In genomic region chr17:19006698-19007097, GRCh38 we compare ENCODE assay signal across 23 cellular contexts. TPM values are rescaled to one million over a fixed set of nuclear protein-coding genes. Genes with fewer than 3 reads are reported as not detected.
DNase-seq lines count a peak whose midpoint lies in the region; ATAC-seq, FAIRE-seq and TF ChIP-seq lines count a peak whose summit lies in the region.
"Had no signal": no experiment of that assay in that cellular context is flagged by ENCODE, and none has a peak within 500 bp of the region (broad histone marks: within the 10 kb centered on the region; RNA-seq: fewer than 3 reads in every experiment).

No MANE protein-coding gene starts in this region.

- peak overlapping the region; percentile 56 to 89 (median 82) for H3K27ac Mint-ChIP-seq in CD4-positive, CD25-positive, alpha-beta regulatory T cell
- H3K27ac Mint-ChIP-seq in WTC11 (no peak overlapping the region), HFFc6 (no peak overlapping the region)
- peak overlapping the region in 7 of 9 donors; percentile 26 to 92 (median 86) for H3K27ac Mint-ChIP-seq in naive thymus-derived CD4-positive, alpha-beta T cell

- no peaks in the 10 kb centered on the region for H3K9me3 Mint-ChIP-seq in CD4-positive, CD25-positive, alpha-beta regulatory T cell
- peaks cover 11% of the 10 kb centered on the region for H3K9me3 Mint-ChIP-seq in WTC11
- no peaks in the 10 kb centered on the region for H3K9me3 Mint-ChIP-seq in naive thymus-derived CD4-positive, alpha-beta T cell
- H3K9me3 Mint-ChIP-seq in HFFc6: no peaks in the 10 kb centered on the region

- no peaks in the 10 kb centered on the region for H3K27me3 Mint-ChIP-seq in CD4-positive, CD25-positive, alpha-beta regulatory T cell
- H3K27me3 Mint-ChIP-seq in WTC11 (ENCODE audit: low read depth): no peaks in the 10 kb centered on the region; the same call in 1 of the 2 replicates
- H3K27me3 Mint-ChIP-seq in naive thymus-derived CD4-positive, alpha-beta T cell: peaks cover 0 to 19% (median 0%) of the 10 kb centered on the region in 5 donors
- no peaks in the 10 kb centered on the region; the same call in 1 of the 2 replicates for H3K27me3 Mint-ChIP-seq in HFFc6 (ENCODE audit: insufficient read depth)

- CTCF ChIA-PET in A549 (lab: Yijun Ruan, JAX): interaction anchor here (4.0 to 13.6 kb wide), 2 partner anchors 9 to 45 kb away, joined by 14 to 110 read pairs; no protein-coding TSS in a partner anchor
- CTCF ChIA-PET in WTC11 (lab: Charles Lee): interaction anchor here (1.2 kb wide), 1 partner anchor 46 kb away, joined by 4 read pairs; no protein-coding TSS in a partner anchor
- CTCF ChIA-PET in naive thymus-derived CD4-positive, alpha-beta T cell (lab: Charles Lee): no interaction called here

- TF ChIP-seq POLR2A in A549 (IDR thresholded peaks at IDR 0.05; ENCODE audit: low read length): no peak

- no peak overlapping the region for H3K27ac ChIP-seq in A549
- no peak overlapping the region for H3K27ac ChIP-seq in CD4-positive, CD25-positive, alpha-beta regulatory T cell (ENCODE audit: insufficient read depth, low read length, poor library complexity, severe bottlenecking)
- H3K27ac ChIP-seq in naive thymus-derived CD4-positive, alpha-beta T cell (ENCODE audit: low read depth, low read length): no peak overlapping the region
- H3K27ac ChIP-seq: BLaER1, KMS-11, PC-9 had no signal

- TF ChIP-seq RAD21 in A549 (conservative IDR thresholded peaks at IDR 0.05 in 1 of 2, IDR thresholded peaks at IDR 0.05 in 1 of 2): no peak

- DNase-seq in A549 (ENCODE audit: low read depth in 1 of 2, low spot score in 1 of 2) (no peak), WTC11 (ENCODE audit: low spot score) (no peak), HFFc6 (no peak), ureter (ENCODE audit: low spot score) (no peak)
- DNase-seq in CD4-positive, CD25-positive, alpha-beta regulatory T cell: no peak
- DNase-seq in naive thymus-derived CD4-positive, alpha-beta T cell: no peak
- DNase-seq: DMS53, GDM1, NCI-H1092 treated with DMSO at 0.1 percent for 48 hours, NCI-H1436 treated with DMSO at 0.1 percent for 48 hours, NCI-H1930, NCI-H226, NCI-H510A treated with DMSO at 0.1 percent for 48 hours, NCI-H748 treated with DMSO at 0.1 percent for 48 hours, PC-9, RPMI8226, SIG-M5 had no signal

- H3K27me3 ChIP-seq in CD4-positive, CD25-positive, alpha-beta regulatory T cell (ENCODE audit: control insufficient read depth, insufficient read depth, low read length): no peaks in the 10 kb centered on the region
- H3K27me3 ChIP-seq in naive thymus-derived CD4-positive, alpha-beta T cell (ENCODE audit: control insufficient read depth in 2 of 2, insufficient read depth in 2 of 2, low read length in 2 of 2): no peaks in the 10 kb centered on the region

- H3K4me3 Mint-ChIP-seq in CD4-positive, CD25-positive, alpha-beta regulatory T cell: peak overlapping the region in 2 of 4 donors; percentile 53 to 68
- H3K4me3 Mint-ChIP-seq in WTC11 (no peak overlapping the region), HFFc6 (no peak overlapping the region)
- peak overlapping the region in 1 of 10 donors; percentile 79 for H3K4me3 Mint-ChIP-seq in naive thymus-derived CD4-positive, alpha-beta T cell

- intact Hi-C loops in naive thymus-derived CD4-positive, alpha-beta T cell (cut with micrococcal nuclease): loop anchor here in 1 of 2 donors (10.0 kb wide), 2 partner anchors 152 to 192 kb away; partner anchors contain the start of gene PRPSAP2

- no peak overlapping the region for H3K4me2 ChIP-seq in A549
- H3K4me2 ChIP-seq: BLaER1, KMS-11, PC-9 had no signal

- no peaks in the 10 kb centered on the region for H3K36me3 Mint-ChIP-seq in CD4-positive, CD25-positive, alpha-beta regulatory T cell
- H3K36me3 Mint-ChIP-seq in WTC11: peaks cover 8% of the 10 kb centered on the region; the same call in 1 of the 2 replicates
- H3K36me3 Mint-ChIP-seq in naive thymus-derived CD4-positive, alpha-beta T cell: no peaks in the 10 kb centered on the region
- H3K36me3 Mint-ChIP-seq in HFFc6 (ENCODE audit: low read depth): peaks cover 5% of the 10 kb centered on the region; the same call in 1 of the 2 replicates

- POLR2A ChIA-PET in A549 (lab: Yijun Ruan, JAX) (no interaction called here), WTC11 (lab: Charles Lee) (no interaction called here)
- POLR2A ChIA-PET in naive thymus-derived CD4-positive, alpha-beta T cell (lab: Charles Lee): no interaction called here

- TF ChIP-seq CTCF in A549 (IDR thresholded peaks at IDR 0.05) (no peak), WTC11 (IDR thresholded peaks at IDR 0.05) (no peak), HFFc6 (IDR thresholded peaks at IDR 0.05) (no peak)

- H3K4me3 ChIP-seq in A549: no peak overlapping the region
- H3K4me3 ChIP-seq in CD4-positive, CD25-positive, alpha-beta regulatory T cell (ENCODE audit: low read depth, low read length): no peak overlapping the region
- no peak overlapping the region for H3K4me3 ChIP-seq in naive thymus-derived CD4-positive, alpha-beta T cell (ENCODE audit: low read length)
- H3K4me3 ChIP-seq: BLaER1, PC-9 had no signal

- no peak for TF ChIP-seq EP300 in A549 (IDR thresholded peaks at IDR 0.05)

- H3K36me3 ChIP-seq in CD4-positive, CD25-positive, alpha-beta regulatory T cell (ENCODE audit: control insufficient read depth, insufficient read depth, low read length): no peaks in the 10 kb centered on the region
- no peaks in the 10 kb centered on the region for H3K36me3 ChIP-seq in naive thymus-derived CD4-positive, alpha-beta T cell (ENCODE audit: control insufficient read depth in 2 of 3, insufficient read depth in 3 of 3, low read length in 3 of 3)
- H3K36me3 ChIP-seq: BLaER1 had no signal

- H3K9me3 ChIP-seq in A549: peaks cover 8% of the 10 kb centered on the region; the same call in 2 of the 3 replicates
- H3K9me3 ChIP-seq in CD4-positive, CD25-positive, alpha-beta regulatory T cell (ENCODE audit: control insufficient read depth in 2 of 2, low read length in 2 of 2): no peaks in the 10 kb centered on the region
- H3K9me3 ChIP-seq in naive thymus-derived CD4-positive, alpha-beta T cell (ENCODE audit: control insufficient read depth in 2 of 3, low read length in 3 of 3): no peaks in the 10 kb centered on the region

- FAIRE-seq in A549 (lab: Jason Lieb, UNC): peak; percentile 72
- FAIRE-seq: D721Med, H54 had no signal

- H3K4me1 Mint-ChIP-seq in CD4-positive, CD25-positive, alpha-beta regulatory T cell: peaks cover 0 to 32% (median 20%) of the 10 kb centered on the region in 4 donors
- peaks cover 23% of the 10 kb centered on the region for H3K4me1 Mint-ChIP-seq in WTC11
- H3K4me1 Mint-ChIP-seq in naive thymus-derived CD4-positive, alpha-beta T cell: peaks cover 14 to 31% (median 19%) of the 10 kb centered on the region in 7 donors
- peaks cover 25% of the 10 kb centered on the region for H3K4me1 Mint-ChIP-seq in HFFc6 (ENCODE audit: low read depth)

- H3K4me1 ChIP-seq in A549: peaks cover 47% of the 10 kb centered on the region
- H3K4me1 ChIP-seq in CD4-positive, CD25-positive, alpha-beta regulatory T cell (ENCODE audit: control insufficient read depth, insufficient read depth, low read length, poor library complexity, severe bottlenecking): peaks cover 28% of the 10 kb centered on the region
- H3K4me1 ChIP-seq in naive thymus-derived CD4-positive, alpha-beta T cell (ENCODE audit: control insufficient read depth in 2 of 2, insufficient read depth in 2 of 2, low read length in 2 of 2): peaks cover 18 to 25% of the 10 kb centered on the region in 2 donors

- ATAC-seq in A549 (no peak), WTC11 (no peak), HG03342 (IDR thresholded peaks at IDR 0.05; ENCODE audit: unreplicated experiment) (no peak)
- ATAC-seq in CD4-positive, CD25-positive, alpha-beta regulatory T cell (ENCODE audit: low read depth in 2 of 2): no peak
- no peak for ATAC-seq in naive thymus-derived CD4-positive, alpha-beta T cell

RNA-seq across cellular contexts. Expression of gene FAM83G, which starts 2.1 kb away (rescaled TPM):
- polyA plus RNA-seq in A549 (2011; rRNA removed) (11.0 and 12.8 TPM in 2 replicates), A549 (2017; fragmentation: RNase III; extraction: RNeasy Plus Mini Kit Qiagen cat#74134 plus additional on column Dnase treatment) (19.8 to 22.0 TPM (median 20.5 TPM) in 3 replicates)
- polyA plus RNA-seq in A549 (2012; cell fraction: cytosol; rRNA removed): 11.1 and 15.8 TPM in 2 replicates
- 38.5 and 42.5 TPM in 2 replicates for polyA plus RNA-seq in A549 (2012; cell fraction: nucleus; rRNA removed)
- polyA minus RNA-seq in A549 (2011; rRNA and poly(A)+ RNA removed): 18.1 and 22.7 TPM in 2 replicates
- total RNA-seq in CD4-positive, CD25-positive, alpha-beta regulatory T cell: 10.7 TPM
- polyA plus RNA-seq in CD4-positive, CD25-positive, alpha-beta regulatory T cell: 1 to 10 TPM; 3.7 to 6.2 (median 5.3) TPM
- total RNA-seq in WTC11 (2021) (26.6 to 31.4 TPM (median 27.7 TPM) in 3 replicates), ureter (8.3 TPM)
- total RNA-seq in naive thymus-derived CD4-positive, alpha-beta T cell: 1 to 10 TPM; 3.9 to 9.1 (median 6.9) TPM
- 1 to 10 TPM; 1.6 to 3.6 TPM for polyA plus RNA-seq in naive thymus-derived CD4-positive, alpha-beta T cell
- total RNA-seq in HFFc6 (2021; fragmentation: NEBNext Ultra II Directional; extraction: Animal tissue kit (Norgen Biotek cat#: 25700)): 10 to 100 TPM; 21.0 to 24.0 (median 21.7) TPM

RNA-seq across cellular contexts. Expression of gene GRAP, which starts 40.1 kb away (rescaled TPM):
- polyA plus RNA-seq in A549 (2011; rRNA removed) (0.19 and 0.25 TPM in 2 replicates), A549 (2017; fragmentation: RNase III; extraction: RNeasy Plus Mini Kit Qiagen cat#74134 plus additional on column Dnase treatment) (0.17 to 0.31 TPM (median 0.19 TPM) in 3 replicates)
- 0.15 and 0.19 TPM in 2 replicates for polyA plus RNA-seq in A549 (2012; cell fraction: cytosol; rRNA removed)
- 0.43 and 0.60 TPM in 2 replicates for polyA plus RNA-seq in A549 (2012; cell fraction: nucleus; rRNA removed)
- 0.08 and 0.24 TPM in 2 replicates for polyA minus RNA-seq in A549 (2011; rRNA and poly(A)+ RNA removed)
- 34.5 TPM for total RNA-seq in CD4-positive, CD25-positive, alpha-beta regulatory T cell
- polyA plus RNA-seq in CD4-positive, CD25-positive, alpha-beta regulatory T cell: 10 to 100 TPM; 52.2 to 77.5 (median 62.6) TPM
- total RNA-seq in WTC11 (2021) (0.50 to 0.59 TPM (median 0.55 TPM) in 3 replicates), ureter (3.6 TPM)
- 10 to 100 TPM; 31.9 to 85.5 (median 45.6) TPM for total RNA-seq in naive thymus-derived CD4-positive, alpha-beta T cell
- polyA plus RNA-seq in naive thymus-derived CD4-positive, alpha-beta T cell: 100 to 1,000 TPM in 1 of 2 donors, 10 to 100 TPM in 1; 97.6 to 162 TPM
- under 1 TPM in 3 of 6 experiments, not detected in 3; 0.10 to 0.48 (median 0.14) TPM for total RNA-seq in HFFc6 (2021; fragmentation: NEBNext Ultra II Directional; extraction: Animal tissue kit (Norgen Biotek cat#: 25700))

RNA-seq across cellular contexts. Expression of gene SLC5A10, which starts 54.7 kb away (rescaled TPM):
- polyA plus RNA-seq in A549 (2011; rRNA removed) (0.26 and 0.28 TPM in 2 replicates), A549 (2017; fragmentation: RNase III; extraction: RNeasy Plus Mini Kit Qiagen cat#74134 plus additional on column Dnase treatment) (0.07 to 0.22 TPM (median 0.15 TPM) in 3 replicates)
- polyA plus RNA-seq in A549 (2012; cell fraction: cytosol; rRNA removed): 0.07 and 0.19 TPM in 2 replicates
- polyA plus RNA-seq in A549 (2012; cell fraction: nucleus; rRNA removed): 0.23 and 0.32 TPM in 2 replicates
- 0.15 and 0.54 TPM in 2 replicates for polyA minus RNA-seq in A549 (2011; rRNA and poly(A)+ RNA removed)
- not detected for total RNA-seq in CD4-positive, CD25-positive, alpha-beta regulatory T cell
- under 1 TPM; 0.05 to 0.23 (median 0.16) TPM for polyA plus RNA-seq in CD4-positive, CD25-positive, alpha-beta regulatory T cell
- total RNA-seq in WTC11 (2021) (0.09 TPM in 1 of 3 replicates, not detected in the others), ureter (not detected)
- under 1 TPM in 1 of 5 experiments, not detected in 4; 0.17 TPM for total RNA-seq in naive thymus-derived CD4-positive, alpha-beta T cell
- polyA plus RNA-seq in naive thymus-derived CD4-positive, alpha-beta T cell: under 1 TPM; 0.15 to 0.37 TPM
- not detected for total RNA-seq in HFFc6 (2021; fragmentation: NEBNext Ultra II Directional; extraction: Animal tissue kit (Norgen Biotek cat#: 25700))
- total RNA-seq: HT1080 had no signal

Comparison
In these comparisons a context has a peak if more than half of its experiments do, and no peak if none do; other contexts are left out.
1. H3K27ac Mint-ChIP-seq: peak in CD4-positive, CD25-positive, alpha-beta regulatory T cell (3 of 3) and naive thymus-derived CD4-positive, alpha-beta T cell (7 of 9); none in WTC11 (single experiment) and HFFc6 (single experiment).